In the genomic region with DNA sequence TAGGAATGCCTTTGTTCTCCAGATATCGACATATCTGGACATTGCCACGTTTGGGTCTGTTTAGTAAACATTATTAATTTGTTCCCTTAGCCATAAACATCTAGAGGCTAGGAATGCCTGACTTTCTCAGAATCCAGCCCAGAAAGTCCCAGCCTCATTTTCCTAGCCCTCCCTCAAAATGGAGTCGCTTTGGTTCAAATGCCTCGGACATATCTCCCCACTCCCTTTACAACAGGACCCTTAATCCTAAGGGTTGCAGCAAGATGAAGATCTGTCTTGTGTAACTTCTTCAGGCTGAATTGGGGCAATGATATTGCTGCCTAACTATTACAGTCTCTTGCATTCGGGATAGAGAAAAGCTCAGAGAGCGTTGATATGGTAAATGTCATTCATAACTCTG, we compare ENCODE assay signal across 30 cellular contexts.
"Had no signal": no experiment of that assay in that cellular context is flagged by ENCODE, and none has a peak within 500 bp of the region (broad histone marks: within the 10 kb centered on the region; RNA-seq: fewer than 3 reads in every experiment).

No MANE protein-coding gene starts in this region.

- H3K4me2 ChIP-seq: hepatocyte had no signal

- H3K36me3 ChIP-seq: ascending aorta, breast epithelium, cardiac muscle cell, colonic mucosa, esophagus squamous epithelium, WERI-Rb-1 had no signal

- H3K4me3 ChIP-seq: ascending aorta, breast epithelium, cardiac muscle cell, colonic mucosa, esophagus squamous epithelium, gastroesophageal sphincter, heart right ventricle, hepatocyte had no signal

- H3K27me3 ChIP-seq: ascending aorta, breast epithelium, cardiac muscle cell, colonic mucosa, esophagus squamous epithelium, gastroesophageal sphincter, heart right ventricle, hepatocyte had no signal

- H3K79me2 ChIP-seq: hepatocyte had no signal

- H2AFZ ChIP-seq: hepatocyte had no signal

- DNase-seq: activated B cell treated with CpG ODN at 0.5 μM for 24 hours; activated CD4-positive, alpha-beta T cell treated with anti-CD3 and anti-CD28 coated beads for 48 hours; activated CD4-positive, alpha-beta T cell treated with anti-CD3 and anti-CD28 coated beads, Interleukin-2, amount 50 U/mL, for 1 hour; activated CD4-positive, alpha-beta T cell treated with anti-CD3 and anti-CD28 coated beads, Interleukin-2, amount 50 U/mL, for 48 hours; activated CD8-positive, alpha-beta memory T cell treated with anti-CD3 and anti-CD28 coated beads for 24 hours; activated CD8-positive, alpha-beta T cell treated with anti-CD3 and anti-CD28 coated beads for 36 hours; activated effector memory CD4-positive, alpha-beta T cell treated with anti-CD3 and anti-CD28 coated beads, Interleukin-2, amount 50 U/mL, for 16 hours; activated naive CD4-positive, alpha-beta T cell treated with anti-CD3 and anti-CD28 coated beads for 36 hours; activated naive CD8-positive, alpha-beta T cell treated with anti-CD3 and anti-CD28 coated beads for 36 hours; activated naive CD8-positive, alpha-beta T cell treated with anti-CD3 and anti-CD28 coated beads, Interleukin-2, amount 50 U/mL, for 24 hours; activated T-cell treated with anti-CD3 and anti-CD28 coated beads, Interleukin-2, amount 50 U/mL, for 72 hours; central memory CD4-positive, alpha-beta T cell; cerebellar nuclear complex; colonic mucosa; effector CD8-positive, alpha-beta T cell; esophagus squamous epithelium; foreskin melanocyte; heart right ventricle; T-cell; T1000; WERI-Rb-1 had no signal

- H3K27ac Mint-ChIP-seq: activated B cell treated with CpG ODN at 0.5 μM for 24 hours; activated CD8-positive, alpha-beta T cell treated with anti-CD3 and anti-CD28 coated beads for 36 hours; activated naive CD4-positive, alpha-beta T cell treated with anti-CD3 and anti-CD28 coated beads for 36 hours; activated naive CD4-positive, alpha-beta T cell treated with anti-CD3 and anti-CD28 coated beads, Interleukin-2, amount 50 U/mL, for 24 hours; activated naive CD8-positive, alpha-beta T cell treated with anti-CD3 and anti-CD28 coated beads for 36 hours; activated naive CD8-positive, alpha-beta T cell treated with anti-CD3 and anti-CD28 coated beads, Interleukin-2, amount 50 U/mL, for 24 hours; T-cell; T-helper 1 cell treated with Interleukin-12 subunit alpha and Interleukin-12 subunit beta and Interleukin-4 antibody, amounts not matched to agents 30 μg/mL and 1 μg/mL, for 36 hours had no signal

- H3K4me1 ChIP-seq: breast epithelium, colonic mucosa had no signal

- H3K27ac ChIP-seq: ascending aorta, breast epithelium, cardiac muscle cell, colonic mucosa, epithelial cell of prostate, esophagus squamous epithelium, gastroesophageal sphincter, heart right ventricle, hepatocyte, WERI-Rb-1 had no signal

- H3K4me3 Mint-ChIP-seq: activated B cell treated with CpG ODN at 0.5 μM for 24 hours; activated CD8-positive, alpha-beta T cell treated with anti-CD3 and anti-CD28 coated beads for 36 hours; activated naive CD4-positive, alpha-beta T cell treated with anti-CD3 and anti-CD28 coated beads for 36 hours; activated naive CD4-positive, alpha-beta T cell treated with anti-CD3 and anti-CD28 coated beads, Interleukin-2, amount 50 U/mL, for 24 hours; activated naive CD8-positive, alpha-beta T cell treated with anti-CD3 and anti-CD28 coated beads for 36 hours; activated naive CD8-positive, alpha-beta T cell treated with anti-CD3 and anti-CD28 coated beads, Interleukin-2, amount 50 U/mL, for 24 hours; brain; T-cell; T-helper 1 cell treated with Interleukin-12 subunit alpha and Interleukin-12 subunit beta and Interleukin-4 antibody, amounts not matched to agents 30 μg/mL and 1 μg/mL, for 36 hours had no signal

- ATAC-seq: gastroesophageal sphincter, T-cell had no signal

- H3K27me3 Mint-ChIP-seq: activated B cell treated with CpG ODN at 0.5 μM for 24 hours; activated CD8-positive, alpha-beta T cell treated with anti-CD3 and anti-CD28 coated beads for 36 hours; activated naive CD4-positive, alpha-beta T cell treated with anti-CD3 and anti-CD28 coated beads, Interleukin-2, amount 50 U/mL, for 24 hours; activated naive CD8-positive, alpha-beta T cell treated with anti-CD3 and anti-CD28 coated beads for 36 hours; activated naive CD8-positive, alpha-beta T cell treated with anti-CD3 and anti-CD28 coated beads, Interleukin-2, amount 50 U/mL, for 24 hours; brain had no signal

- H3K4me1 Mint-ChIP-seq: activated B cell treated with CpG ODN at 0.5 μM for 24 hours had no signal
